15 cellular contexts compared by ENCODE assay signal in genomic region chr14:54085841-54086240, GRCh38.
"Had no signal": no experiment of that assay in that cellular context is flagged by ENCODE, and none has a peak within 500 bp of the region (broad histone marks: within the 10 kb centered on the region; RNA-seq: fewer than 3 reads in every experiment).

No MANE protein-coding gene starts in this region.

- ATAC-seq: stimulated activated effector memory CD8-positive, alpha-beta T cell treated with anti-CD3 and anti-CD28 coated beads, Interleukin-12 subunit alpha, Interleukin-12 subunit beta, amount 100 ng/mL, for 72 hours had no signal

- H3K27ac ChIP-seq: cardiac muscle cell, parathyroid adenoma, thyroid gland had no signal

- DNase-seq: activated CD4-positive, alpha-beta memory T cell treated with anti-CD3 and anti-CD28 coated beads for 36 hours; activated gamma-delta T cell; activated naive CD8-positive, alpha-beta T cell treated with anti-CD3 and anti-CD28 coated beads, Interleukin-2, amount 10 ng/mL, durations not matched to agents 7 days and 5 days; activated T-cell treated with anti-CD3 and anti-CD28 coated beads, Interleukin-2, amount 50 U/mL, for 48 hours; aorta; hippocampal formation; kidney glomerular epithelial cell; naive B cell; retina; small intestine; T1000; thyroid gland had no signal

- H3K4me3 ChIP-seq: cardiac muscle cell, thyroid gland had no signal
